28 cellular contexts compared by ENCODE assay signal in the genomic region with DNA sequence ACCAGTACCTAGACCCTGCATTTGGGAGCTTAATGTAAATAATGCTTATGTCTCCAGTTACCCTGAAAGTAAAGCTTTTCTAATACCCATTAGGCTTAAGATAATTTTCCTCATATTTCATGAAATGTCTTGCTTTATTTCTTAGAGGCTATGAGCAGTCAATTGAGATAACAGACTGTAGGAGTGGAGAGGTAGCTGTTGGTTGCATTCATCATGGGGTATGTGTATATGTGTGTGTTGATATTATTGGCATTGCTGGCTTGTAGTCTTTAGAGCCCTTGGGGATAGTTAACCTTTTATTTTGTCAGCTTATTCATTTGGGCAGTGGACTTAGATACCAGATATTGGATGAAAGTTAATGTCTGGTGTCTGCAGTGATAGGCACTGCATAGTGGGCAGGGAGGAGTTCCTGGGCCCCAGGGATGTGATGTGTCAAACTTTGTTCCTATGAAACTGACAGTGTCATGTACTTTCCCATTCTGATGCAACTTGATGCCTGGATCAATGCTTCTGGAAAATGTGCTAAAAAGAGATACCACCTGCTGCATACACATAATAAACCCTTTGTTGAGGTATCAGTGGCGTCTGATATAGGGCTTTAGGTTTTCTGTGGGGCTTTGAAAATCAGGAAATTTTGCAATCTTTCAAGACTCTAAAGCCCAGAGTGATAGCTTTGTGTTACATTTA.
DNase-seq lines count a peak whose midpoint lies in the region; ATAC-seq and TF ChIP-seq lines count a peak whose summit lies in the region.
"Had no signal": no experiment of that assay in that cellular context is flagged by ENCODE, and none has a peak within 500 bp of the region (broad histone marks: within the 10 kb centered on the region; RNA-seq: fewer than 3 reads in every experiment).

No MANE protein-coding gene starts in this region.

- no peak for TF ChIP-seq POLR2A in right lobe of liver (IDR thresholded peaks at IDR 0.05)

- intact Hi-C loops in right lobe of liver (cut with DNase I), result no loop called here

- CTCF ChIA-PET in WTC11 (lab: Charles Lee), result interaction anchor here (1.2 kb wide), 1 partner anchor 113 kb away, joined by 3 read pairs; no protein-coding TSS in a partner anchor

- DNase-seq in activated T-cell treated with anti-CD3 and anti-CD28 coated beads, Interleukin-2, amount 50 U/mL, for 72 hours, result peak; percentile 6 to 8
- DNase-seq in activated T-cell treated with anti-CD3 and anti-CD28 coated beads, Interleukin-2, amount 50 U/mL, for 48 hours, result no peak
- DNase-seq in WTC11 (ENCODE audit: low spot score) (no peak), right lobe of liver (no peak), LoVo (ENCODE audit: low spot score) (no peak), NCI-H510A (lab: John Stamatoyannopoulos, UW) (no peak)
- DNase-seq in stimulated activated effector memory CD8-positive, alpha-beta T cell treated with anti-CD3 and anti-CD28 coated beads, Interleukin-12 subunit alpha, Interleukin-12 subunit beta, amount 100 ng/mL, for 72 hours (ENCODE audit: low spot score in 2 of 2), result no peak
- DNase-seq: adrenal gland; COR-L47; DMS79; effector CD4-positive, alpha-beta T cell; GDM1; H7; islet precursor cell; left ventricle myocardium superior; naive thymus-derived CD4-positive, alpha-beta T cell; NCI-H1417; NCI-H2081; stimulated activated CD4-positive, alpha-beta T cell treated with anti-CD3 and anti-CD28 coated beads, Interleukin-4, amount 100 ng/mL, for 1 hour had no signal

- H3K36me3 ChIP-seq in right lobe of liver, result no peaks in the 10 kb centered on the region
- H3K36me3 ChIP-seq: adrenal gland, suprapubic skin had no signal

- TF ChIP-seq CTCF in WTC11 (IDR thresholded peaks at IDR 0.05) (no peak), right lobe of liver (IDR thresholded peaks at IDR 0.05) (no peak)

- 80% methylated on average over 1 of the region's 1 CpG for WGBS in right lobe of liver (ENCODE audit: insufficient coverage, low coverage, low lambda C conversion rate, missing lambda C conversion rate)

- H3K27ac Mint-ChIP-seq in activated T-cell treated with anti-CD3 and anti-CD28 coated beads, Interleukin-2, amount 50 U/mL, for 72 hours, result peak overlapping the region; percentile 83
- H3K27ac Mint-ChIP-seq in WTC11, result no peak overlapping the region
- H3K27ac Mint-ChIP-seq in stimulated activated effector memory CD8-positive, alpha-beta T cell treated with anti-CD3 and anti-CD28 coated beads, Interleukin-12 subunit alpha, Interleukin-12 subunit beta, amount 100 ng/mL, for 72 hours, result peak overlapping the region; percentile 27
- H3K27ac Mint-ChIP-seq: IgD-negative memory B cell had no signal

- peaks cover 0 to 18% (median 5%) of the 10 kb centered on the region in 4 donors for H3K4me1 ChIP-seq in right lobe of liver
- H3K4me1 ChIP-seq: BLaER1 treated with 17β-estradiol and CSF1 and Interleukin-3, amounts not matched to agents 10 nM and 100 nM had no signal

- H3K27me3 Mint-ChIP-seq in activated T-cell treated with anti-CD3 and anti-CD28 coated beads, Interleukin-2, amount 50 U/mL, for 72 hours (ENCODE audit: low read depth), result no peaks in the 10 kb centered on the region
- no peaks in the 10 kb centered on the region for H3K27me3 Mint-ChIP-seq in WTC11 (ENCODE audit: low read depth)
- H3K27me3 Mint-ChIP-seq: brain; IgD-negative memory B cell; naive thymus-derived CD4-positive, alpha-beta T cell had no signal

- peaks cover 3% of the 10 kb centered on the region in 2 donors for H3K36me3 Mint-ChIP-seq in activated T-cell treated with anti-CD3 and anti-CD28 coated beads, Interleukin-2, amount 50 U/mL, for 72 hours (ENCODE audit: insufficient read depth in 2 of 2)
- H3K36me3 Mint-ChIP-seq in WTC11, result peaks cover 4% of the 10 kb centered on the region
- no peaks in the 10 kb centered on the region for H3K36me3 Mint-ChIP-seq in stimulated activated effector memory CD8-positive, alpha-beta T cell treated with anti-CD3 and anti-CD28 coated beads, Interleukin-12 subunit alpha, Interleukin-12 subunit beta, amount 100 ng/mL, for 72 hours

- peak overlapping the region; percentile 11 to 62 for H3K4me3 Mint-ChIP-seq in activated T-cell treated with anti-CD3 and anti-CD28 coated beads, Interleukin-2, amount 50 U/mL, for 72 hours
- no peak overlapping the region for H3K4me3 Mint-ChIP-seq in WTC11
- H3K4me3 Mint-ChIP-seq in stimulated activated effector memory CD8-positive, alpha-beta T cell treated with anti-CD3 and anti-CD28 coated beads, Interleukin-12 subunit alpha, Interleukin-12 subunit beta, amount 100 ng/mL, for 72 hours, result no peak overlapping the region
- H3K4me3 Mint-ChIP-seq: brain; IgD-negative memory B cell; naive thymus-derived CD4-positive, alpha-beta T cell had no signal

- peaks cover 18% of the 10 kb centered on the region for H3K4me1 Mint-ChIP-seq in activated T-cell treated with anti-CD3 and anti-CD28 coated beads, Interleukin-2, amount 50 U/mL, for 72 hours (ENCODE audit: low read depth)
- H3K4me1 Mint-ChIP-seq in WTC11, result peaks cover 4% of the 10 kb centered on the region; the same call in 1 of the 2 replicates
- H3K4me1 Mint-ChIP-seq in stimulated activated effector memory CD8-positive, alpha-beta T cell treated with anti-CD3 and anti-CD28 coated beads, Interleukin-12 subunit alpha, Interleukin-12 subunit beta, amount 100 ng/mL, for 72 hours, result no peaks in the 10 kb centered on the region
- H3K4me1 Mint-ChIP-seq: IgD-negative memory B cell had no signal

- H3K9me3 ChIP-seq in right lobe of liver, result no peaks in the 10 kb centered on the region
- H3K9me3 ChIP-seq: adrenal gland, suprapubic skin had no signal

- H3K27me3 ChIP-seq in right lobe of liver, result no peaks in the 10 kb centered on the region
- H3K27me3 ChIP-seq: adrenal gland, suprapubic skin had no signal

- peaks cover 0 to 2% of the 10 kb centered on the region in 2 donors for H3K9me3 Mint-ChIP-seq in activated T-cell treated with anti-CD3 and anti-CD28 coated beads, Interleukin-2, amount 50 U/mL, for 72 hours
- peaks cover 4% of the 10 kb centered on the region; the same call in 1 of the 2 replicates for H3K9me3 Mint-ChIP-seq in WTC11
- no peaks in the 10 kb centered on the region for H3K9me3 Mint-ChIP-seq in stimulated activated effector memory CD8-positive, alpha-beta T cell treated with anti-CD3 and anti-CD28 coated beads, Interleukin-12 subunit alpha, Interleukin-12 subunit beta, amount 100 ng/mL, for 72 hours
- H3K9me3 Mint-ChIP-seq: IgD-negative memory B cell had no signal

- H3K4me3 ChIP-seq in right lobe of liver, result no peak overlapping the region
- H3K4me3 ChIP-seq: adrenal gland; BLaER1 treated with 17β-estradiol and CSF1 and Interleukin-3, amounts not matched to agents 10 nM and 100 nM; SK-N-MC; smooth muscle cell; suprapubic skin had no signal

- peak overlapping the region in 1 of 3 donors; percentile 10 for H3K27ac ChIP-seq in right lobe of liver
- H3K27ac ChIP-seq: adrenal gland; BLaER1 treated with 17β-estradiol and CSF1 and Interleukin-3, amounts not matched to agents 10 nM and 100 nM; RWPE1; SK-N-MC; suprapubic skin had no signal

- ATAC-seq in activated T-cell treated with anti-CD3 and anti-CD28 coated beads, Interleukin-2, amount 50 U/mL, for 72 hours (replicated peaks in 1 of 2), result peak; percentile 60 to 77
- ATAC-seq in WTC11, result no peak
- peak; percentile 28 to 68 (median 48) for ATAC-seq in right lobe of liver
- no peak for ATAC-seq in stimulated activated effector memory CD8-positive, alpha-beta T cell treated with anti-CD3 and anti-CD28 coated beads, Interleukin-12 subunit alpha, Interleukin-12 subunit beta, amount 100 ng/mL, for 72 hours
- no peak for ATAC-seq in HG03442 (IDR thresholded peaks at IDR 0.05; ENCODE audit: unreplicated experiment)
- ATAC-seq: activated CD4-positive, CD25-positive, alpha-beta regulatory T cell treated with anti-CD3 and anti-CD28 coated beads, Interleukin-2, amount 50 U/mL, for 24 hours; left ventricle myocardium superior; naive thymus-derived CD4-positive, alpha-beta T cell had no signal

- POLR2A ChIA-PET in WTC11 (lab: Charles Lee), result no interaction called here

TF ChIP-seq in WTC11, 78 proteins besides CTCF, POLR2A, EP300 and RAD21:
- TF ChIP-seq IRF2 (CRISPR knock-in tag; IDR thresholded peaks at IDR 0.05; ENCODE audit: borderline replicate concordance, low read depth) (no peak), JUN (CRISPR knock-in tag; IDR thresholded peaks at IDR 0.05) (no peak), GABPB1 (CRISPR knock-in tag; IDR thresholded peaks at IDR 0.05) (peak; percentile 85), ZNF219 (CRISPR knock-in tag; IDR thresholded peaks at IDR 0.05; ENCODE audit: borderline replicate concordance) (no peak)
- TF ChIP-seq, protein P1, sequence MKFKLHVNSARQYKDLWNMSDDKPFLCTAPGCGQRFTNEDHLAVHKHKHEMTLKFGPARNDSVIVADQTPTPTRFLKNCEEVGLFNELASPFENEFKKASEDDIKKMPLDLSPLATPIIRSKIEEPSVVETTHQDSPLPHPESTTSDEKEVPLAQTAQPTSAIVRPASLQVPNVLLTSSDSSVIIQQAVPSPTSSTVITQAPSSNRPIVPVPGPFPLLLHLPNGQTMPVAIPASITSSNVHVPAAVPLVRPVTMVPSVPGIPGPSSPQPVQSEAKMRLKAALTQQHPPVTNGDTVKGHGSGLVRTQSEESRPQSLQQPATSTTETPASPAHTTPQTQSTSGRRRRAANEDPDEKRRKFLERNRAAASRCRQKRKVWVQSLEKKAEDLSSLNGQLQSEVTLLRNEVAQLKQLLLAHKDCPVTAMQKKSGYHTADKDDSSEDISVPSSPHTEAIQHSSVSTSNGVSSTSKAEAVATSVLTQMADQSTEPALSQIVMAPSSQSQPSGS (CRISPR knock-in tag; IDR thresholded peaks at IDR 0.05; ENCODE audit: borderline replicate concordance, low read depth), result no peak

Comparison
In these comparisons a context has a peak if more than half of its experiments do, and no peak if none do; other contexts are left out.
1. DNase-seq: peak in activated T-cell treated with anti-CD3 and anti-CD28 coated beads, Interleukin-2, amount 50 U/mL, for 72 hours (2 of 2); none in activated T-cell treated with anti-CD3 and anti-CD28 coated beads, Interleukin-2, amount 50 U/mL, for 48 hours (0 of 2), WTC11 (single experiment), right lobe of liver (0 of 3), stimulated activated effector memory CD8-positive, alpha-beta T cell treated with anti-CD3 and anti-CD28 coated beads, Interleukin-12 subunit alpha, Interleukin-12 subunit beta, amount 100 ng/mL, for 72 hours (0 of 2), LoVo (single experiment) and NCI-H510A (single experiment).
2. ATAC-seq: peak in activated T-cell treated with anti-CD3 and anti-CD28 coated beads, Interleukin-2, amount 50 U/mL, for 72 hours (2 of 2) and right lobe of liver (4 of 4); none in WTC11 (single experiment), stimulated activated effector memory CD8-positive, alpha-beta T cell treated with anti-CD3 and anti-CD28 coated beads, Interleukin-12 subunit alpha, Interleukin-12 subunit beta, amount 100 ng/mL, for 72 hours (single experiment) and HG03442 (single experiment).
3. H3K4me3 Mint-ChIP-seq: peak in activated T-cell treated with anti-CD3 and anti-CD28 coated beads, Interleukin-2, amount 50 U/mL, for 72 hours (2 of 2); none in WTC11 (single experiment) and stimulated activated effector memory CD8-positive, alpha-beta T cell treated with anti-CD3 and anti-CD28 coated beads, Interleukin-12 subunit alpha, Interleukin-12 subunit beta, amount 100 ng/mL, for 72 hours (single experiment).